12 cellular contexts compared by ENCODE assay signal in the genomic region with DNA sequence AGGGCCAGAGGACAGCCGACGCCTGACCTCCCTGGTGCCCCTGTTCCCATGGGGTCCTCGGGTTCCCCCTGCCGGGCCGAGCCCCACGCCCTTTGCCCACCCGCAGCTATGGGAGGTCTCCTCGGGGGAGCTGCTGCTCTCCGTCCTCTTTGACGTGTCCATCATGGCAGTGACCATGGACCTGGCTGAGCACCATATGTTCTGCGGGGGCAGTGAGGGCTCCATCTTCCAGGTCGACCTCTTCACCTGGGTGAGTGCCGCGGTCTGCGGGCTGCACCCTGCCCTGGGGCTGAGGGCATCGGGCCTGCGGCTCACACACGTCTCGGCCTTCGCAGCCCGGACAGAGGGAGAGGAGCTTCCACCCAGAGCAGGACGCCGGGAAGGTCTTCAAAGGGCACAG. TPM values are rescaled to one million over a fixed set of nuclear protein-coding genes. Genes with fewer than 3 reads are reported as not detected.
"Had no signal": no experiment of that assay in that cellular context is flagged by ENCODE, and none has a peak within 500 bp of the region (broad histone marks: within the 10 kb centered on the region; RNA-seq: fewer than 3 reads in every experiment).

No MANE protein-coding gene starts in this region.

- H3K4me3 Mint-ChIP-seq: activated naive CD8-positive, alpha-beta T cell; natural killer cell treated with Interleukin-12 subunit alpha and Interleukin-12 subunit beta and Interleukin-15 and Interleukin-18, amount 100 ng/mL, for 72 hours; stimulated activated effector memory CD8-positive, alpha-beta T cell treated with anti-CD3 and anti-CD28 coated beads, Interleukin-12 subunit alpha, Interleukin-12 subunit beta, amount 100 ng/mL, for 72 hours had no signal

- H3K9me3 ChIP-seq: sigmoid colon, thoracic aorta, upper lobe of left lung had no signal

- H3K4me3 ChIP-seq: cardiac muscle cell, dorsolateral prefrontal cortex, lung, sigmoid colon, thoracic aorta, upper lobe of left lung had no signal

- H3K36me3 Mint-ChIP-seq: activated naive CD8-positive, alpha-beta T cell; natural killer cell treated with Interleukin-12 subunit alpha and Interleukin-12 subunit beta and Interleukin-15 and Interleukin-18, amount 100 ng/mL, for 72 hours had no signal

- H3K27ac ChIP-seq: cardiac muscle cell, dorsolateral prefrontal cortex, thoracic aorta, upper lobe of left lung had no signal

- H3K27ac Mint-ChIP-seq: activated naive CD8-positive, alpha-beta T cell; natural killer cell treated with Interleukin-12 subunit alpha and Interleukin-12 subunit beta and Interleukin-15 and Interleukin-18, amount 100 ng/mL, for 72 hours; stimulated activated effector memory CD8-positive, alpha-beta T cell treated with anti-CD3 and anti-CD28 coated beads, Interleukin-12 subunit alpha, Interleukin-12 subunit beta, amount 100 ng/mL, for 72 hours had no signal

- H3K27me3 ChIP-seq: cardiac muscle cell had no signal

- H3K27me3 Mint-ChIP-seq: activated naive CD8-positive, alpha-beta T cell; natural killer cell treated with Interleukin-12 subunit alpha and Interleukin-12 subunit beta and Interleukin-15 and Interleukin-18, amount 100 ng/mL, for 72 hours had no signal

- H3K9me3 Mint-ChIP-seq: natural killer cell treated with Interleukin-12 subunit alpha and Interleukin-12 subunit beta and Interleukin-15 and Interleukin-18, amount 100 ng/mL, for 72 hours; stimulated activated effector memory CD8-positive, alpha-beta T cell treated with anti-CD3 and anti-CD28 coated beads, Interleukin-12 subunit alpha, Interleukin-12 subunit beta, amount 100 ng/mL, for 72 hours had no signal

- DNase-seq: dorsolateral prefrontal cortex, sigmoid colon had no signal

RNA-seq across cellular contexts. Expression of gene GRIN3B, which starts 9.5 kb away (rescaled TPM):
- total RNA-seq: natural killer cell treated with Interleukin-12 subunit alpha and Interleukin-12 subunit beta and Interleukin-15 and Interleukin-18, amount 100 ng/mL, for 72 hours; T-helper 1 cell treated with Interleukin-12 subunit alpha and Interleukin-12 subunit beta and Interleukin-4 antibody, amounts not matched to agents 30 ng/mL and 1 ng/mL, for 36 hours had no signal

RNA-seq across cellular contexts. Expression of gene RNU6-2, which starts 30.6 kb away (rescaled TPM):
- total RNA-seq: cardiac muscle cell; dorsolateral prefrontal cortex; frontal cortex; lung; natural killer cell treated with Interleukin-12 subunit alpha and Interleukin-12 subunit beta and Interleukin-15 and Interleukin-18, amount 100 ng/mL, for 72 hours; sigmoid colon; T-helper 1 cell treated with Interleukin-12 subunit alpha and Interleukin-12 subunit beta and Interleukin-4 antibody, amounts not matched to agents 30 ng/mL and 1 ng/mL, for 36 hours; thoracic aorta; upper lobe of left lung had no signal
- polyA plus RNA-seq: cardiac muscle cell, keratinocyte, lung, sigmoid colon had no signal
